29 cellular contexts compared by ENCODE assay signal in genomic region chr15:33343275-33343674, GRCh38. TPM values are rescaled to one million over a fixed set of nuclear protein-coding genes. Genes with fewer than 3 reads are reported as not detected.
"Had no signal": no experiment of that assay in that cellular context is flagged by ENCODE, and none has a peak within 500 bp of the region (broad histone marks: within the 10 kb centered on the region; RNA-seq: fewer than 3 reads in every experiment).

No MANE protein-coding gene starts in this region.

- H3K36me3 Mint-ChIP-seq: immature natural killer cell; stimulated activated naive B cell treated with anti-CD40 and anti-IgM and Interleukin-4, amounts not matched to agents 10 μg/mL and 1 μg/mL and 100 μg/mL, for 72 hours had no signal

- H3K27me3 Mint-ChIP-seq: progenitor cell of endocrine pancreas; stimulated activated naive B cell treated with anti-CD40 and anti-IgM and Interleukin-4, amounts not matched to agents 10 μg/mL and 1 μg/mL and 100 μg/mL, for 72 hours had no signal

- H3K4me3 Mint-ChIP-seq: immature natural killer cell; naive thymus-derived CD8-positive, alpha-beta T cell; nephron; stimulated activated naive B cell treated with anti-CD40 and anti-IgM and Interleukin-4, amounts not matched to agents 10 μg/mL and 1 μg/mL and 100 μg/mL, for 72 hours had no signal

- H3K27ac ChIP-seq: left lung, lower lobe of right lung, ovary, skin epidermis, stomach, testis, thyroid gland, transverse colon, upper lobe of left lung, vagina had no signal

- H3K36me3 ChIP-seq: left lung, lower lobe of right lung, ovary, stomach, thyroid gland, transverse colon, upper lobe of left lung, vagina had no signal

- DNase-seq: hypothalamus; immature natural killer cell; kidney; left colon; left lung; lower lobe of right lung; mammary epithelial cell; mesenchymal stem cell; naive thymus-derived CD8-positive, alpha-beta T cell; ovary; retina; right cardiac atrium; stimulated activated CD4-positive, alpha-beta T cell treated with anti-CD3 and anti-CD28 coated beads, Interleukin-12 subunit alpha, Interleukin-12 subunit beta, amount 100 ng/mL, for 4 hours; stimulated activated CD4-positive, alpha-beta T cell treated with anti-CD3 and anti-CD28 coated beads, Interleukin-15, amount 100 ng/mL, for 24 hours; stimulated activated CD4-positive, alpha-beta T cell treated with anti-CD3 and anti-CD28 coated beads, Interleukin-2, amount 100 ng/mL, for 24 hours; stimulated activated CD4-positive, alpha-beta T cell treated with anti-CD3 and anti-CD28 coated beads, Interleukin-4, amount 100 ng/mL, for 1 hour; stimulated activated naive B cell treated with anti-CD40 and anti-IgM and Interleukin-4, amounts not matched to agents 10 μg/mL and 1 μg/mL and 100 μg/mL, for 72 hours; stimulated activated naive CD8-positive, alpha-beta T cell treated with anti-CD3 and anti-CD28 coated beads, Interleukin-15, Interleukin-2, amounts not matched to agents 100 U/mL and 50 U/mL, for 24 hours; stomach; testis; thyroid gland; transverse colon; upper lobe of left lung had no signal

- H3K4me3 ChIP-seq: left lung, lower lobe of right lung, ovary, skin epidermis, stomach, testis, thyroid gland, transverse colon, upper lobe of left lung, vagina had no signal

- H3K27me3 ChIP-seq: left lung, ovary, stomach, testis, thyroid gland, transverse colon, upper lobe of left lung, vagina had no signal

- H3K9me3 ChIP-seq: lower lobe of right lung, ovary, stomach, testis, thyroid gland, transverse colon, upper lobe of left lung, vagina had no signal

- FAIRE-seq: islet of Langerhans, kidney had no signal

- H3K4me1 Mint-ChIP-seq: immature natural killer cell; naive thymus-derived CD8-positive, alpha-beta T cell; nephron; stimulated activated naive B cell treated with anti-CD40 and anti-IgM and Interleukin-4, amounts not matched to agents 10 μg/mL and 1 μg/mL and 100 μg/mL, for 72 hours had no signal

- H3K4me1 ChIP-seq: left lung, lower lobe of right lung, stomach, testis, thyroid gland, transverse colon, upper lobe of left lung, vagina had no signal

- ATAC-seq: left colon; left lung; lower lobe of right lung; naive thymus-derived CD8-positive, alpha-beta T cell; right cardiac atrium; sciatic nerve; stimulated activated naive B cell treated with anti-CD40 and anti-IgM and Interleukin-4, amounts not matched to agents 10 μg/mL and 1 μg/mL and 100 μg/mL, for 72 hours; stimulated activated naive CD8-positive, alpha-beta T cell treated with anti-CD3 and anti-CD28 coated beads, Interleukin-15, Interleukin-2, amounts not matched to agents 100 U/mL and 50 U/mL, for 24 hours had no signal

- H3K27ac Mint-ChIP-seq: immature natural killer cell; naive thymus-derived CD8-positive, alpha-beta T cell; nephron; progenitor cell of endocrine pancreas; stimulated activated naive B cell treated with anti-CD40 and anti-IgM and Interleukin-4, amounts not matched to agents 10 μg/mL and 1 μg/mL and 100 μg/mL, for 72 hours had no signal

RNA-seq across cellular contexts. Expression of gene RYR3, which starts 32.5 kb away (rescaled TPM):
- total RNA-seq: naive thymus-derived CD8-positive, alpha-beta T cell had no signal
